Comparison of ENCODE assay signal across 3 cellular contexts in genomic region chr20:36865861-36866149, GRCh38.
TF ChIP-seq lines count a peak whose summit lies in the region.

No MANE protein-coding gene starts in this region.

TF ChIP-seq in GM23338, 12 proteins besides CTCF, POLR2A, EP300 and RAD21:
- TF ChIP-seq EZH2phosphoT487 (IDR thresholded peaks at IDR 0.05; ENCODE audit: unreplicated experiment) (no peak), POLR2AphosphoS5 (IDR thresholded peaks at IDR 0.05; ENCODE audit: low read depth) (no peak), JUNB (IDR thresholded peaks at IDR 0.05; ENCODE audit: unreplicated experiment) (no peak), CREB1 (CRISPR knock-in tag; IDR thresholded peaks at IDR 0.05; ENCODE audit: low read depth) (no peak)

TF ChIP-seq in H1, 55 proteins besides CTCF, POLR2A, EP300 and RAD21:
- TF ChIP-seq CHD7 (IDR thresholded peaks at IDR 0.05; ENCODE audit: insufficient replicate concordance, low read length) (no peak), RNF2 (IDR thresholded peaks at IDR 0.05; ENCODE audit: borderline replicate concordance, low read depth, low read length, missing control alignments, poor library complexity, severe bottlenecking) (no peak), CHD1 (IDR thresholded peaks at IDR 0.05; ENCODE audit: low read depth, low read length) (no peak), HDAC2 (IDR thresholded peaks at IDR 0.05; ENCODE audit: borderline replicate concordance in 1 of 2, low read depth in 2 of 2, low read length in 2 of 2) (no peak), PHF8 (conservative IDR thresholded peaks at IDR 0.05; ENCODE audit: low read depth, low read length) (no peak), SP4 (IDR thresholded peaks at IDR 0.05; ENCODE audit: low read length) (no peak), POU5F1 (IDR thresholded peaks at IDR 0.05; ENCODE audit: low read depth, low read length) (no peak), HDAC6 (IDR thresholded peaks at IDR 0.05; ENCODE audit: low read depth, low read length) (no peak), ZNF274 (IDR thresholded peaks at IDR 0.05; ENCODE audit: borderline replicate concordance, extremely low read depth, low read length) (no peak), CHD2 (IDR thresholded peaks at IDR 0.05; ENCODE audit: low read length) (no peak), KDM5A (IDR thresholded peaks at IDR 0.05; ENCODE audit: low read length) (no peak), NANOG (IDR thresholded peaks at IDR 0.05; ENCODE audit: insufficient read depth, low read depth, low read length, poor library complexity, severe bottlenecking) (no peak), SIN3A (conservative IDR thresholded peaks at IDR 0.05 in 1 of 2, IDR thresholded peaks at IDR 0.05 in 1 of 2; ENCODE audit: low read depth in 1 of 2, low read length in 2 of 2) (no peak), MAFK (IDR thresholded peaks at IDR 0.05; ENCODE audit: low read depth, low read length) (no peak)

TF ChIP-seq in SK-N-SH, 30 proteins besides CTCF, POLR2A, EP300 and RAD21:
- TF ChIP-seq, protein P1, sequence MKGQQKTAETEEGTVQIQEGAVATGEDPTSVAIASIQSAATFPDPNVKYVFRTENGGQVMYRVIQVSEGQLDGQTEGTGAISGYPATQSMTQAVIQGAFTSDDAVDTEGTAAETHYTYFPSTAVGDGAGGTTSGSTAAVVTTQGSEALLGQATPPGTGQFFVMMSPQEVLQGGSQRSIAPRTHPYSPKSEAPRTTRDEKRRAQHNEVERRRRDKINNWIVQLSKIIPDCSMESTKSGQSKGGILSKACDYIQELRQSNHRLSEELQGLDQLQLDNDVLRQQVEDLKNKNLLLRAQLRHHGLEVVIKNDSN (IDR thresholded peaks at IDR 0.05; ENCODE audit: borderline replicate concordance, low read depth) = no peak
- TF ChIP-seq FOSL2 (IDR thresholded peaks at IDR 0.05; ENCODE audit: borderline replicate concordance, low read depth) (no peak), JUND (IDR thresholded peaks at IDR 0.05) (no peak), YY1 (IDR thresholded peaks at IDR 0.05; ENCODE audit: low read depth) (no peak), FOXJ3 (CRISPR knock-in tag; IDR thresholded peaks at IDR 0.05) (no peak), PBX3 (IDR thresholded peaks at IDR 0.05) (no peak), MEF2A (IDR thresholded peaks at IDR 0.05; ENCODE audit: borderline replicate concordance, low read depth) (no peak), POLR2AphosphoS5 (IDR thresholded peaks at IDR 0.05; ENCODE audit: low read depth, low read length) (no peak), NFIC (IDR thresholded peaks at IDR 0.05; ENCODE audit: borderline replicate concordance) (no peak), RCOR1 (IDR thresholded peaks at IDR 0.05; ENCODE audit: low read length) (no peak), IRF3 (IDR thresholded peaks at IDR 0.05; ENCODE audit: low read depth, low read length) (no peak), ELF1 (IDR thresholded peaks at IDR 0.05) (no peak), CHD2 (IDR thresholded peaks at IDR 0.05; ENCODE audit: low read length, partially characterized antibody) (no peak), EZH2phosphoT487 (IDR thresholded peaks at IDR 0.05; ENCODE audit: borderline replicate concordance, low read depth) (no peak), MXI1 (IDR thresholded peaks at IDR 0.05; ENCODE audit: low read depth, low read length) (no peak), SIN3A (IDR thresholded peaks at IDR 0.05; ENCODE audit: borderline replicate concordance, low read depth, low read length) (no peak), GABPA (IDR thresholded peaks at IDR 0.05; ENCODE audit: low read depth) (no peak)
- TF ChIP-seq, protein P2, sequence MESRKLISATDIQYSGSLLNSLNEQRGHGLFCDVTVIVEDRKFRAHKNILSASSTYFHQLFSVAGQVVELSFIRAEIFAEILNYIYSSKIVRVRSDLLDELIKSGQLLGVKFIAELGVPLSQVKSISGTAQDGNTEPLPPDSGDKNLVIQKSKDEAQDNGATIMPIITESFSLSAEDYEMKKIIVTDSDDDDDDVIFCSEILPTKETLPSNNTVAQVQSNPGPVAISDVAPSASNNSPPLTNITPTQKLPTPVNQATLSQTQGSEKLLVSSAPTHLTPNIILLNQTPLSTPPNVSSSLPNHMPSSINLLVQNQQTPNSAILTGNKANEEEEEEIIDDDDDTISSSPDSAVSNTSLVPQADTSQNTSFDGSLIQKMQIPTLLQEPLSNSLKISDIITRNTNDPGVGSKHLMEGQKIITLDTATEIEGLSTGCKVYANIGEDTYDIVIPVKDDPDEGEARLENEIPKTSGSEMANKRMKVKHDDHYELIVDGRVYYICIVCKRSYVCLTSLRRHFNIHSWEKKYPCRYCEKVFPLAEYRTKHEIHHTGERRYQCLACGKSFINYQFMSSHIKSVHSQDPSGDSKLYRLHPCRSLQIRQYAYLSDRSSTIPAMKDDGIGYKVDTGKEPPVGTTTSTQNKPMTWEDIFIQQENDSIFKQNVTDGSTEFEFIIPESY (IDR thresholded peaks at IDR 0.05; ENCODE audit: borderline replicate concordance, low read depth) = no peak
- TF ChIP-seq, protein P3, sequence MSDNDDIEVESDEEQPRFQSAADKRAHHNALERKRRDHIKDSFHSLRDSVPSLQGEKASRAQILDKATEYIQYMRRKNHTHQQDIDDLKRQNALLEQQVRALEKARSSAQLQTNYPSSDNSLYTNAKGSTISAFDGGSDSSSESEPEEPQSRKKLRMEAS (IDR thresholded peaks at IDR 0.05; ENCODE audit: low read depth) = no peak
